2 cellular contexts compared by ENCODE assay signal in the genomic region with DNA sequence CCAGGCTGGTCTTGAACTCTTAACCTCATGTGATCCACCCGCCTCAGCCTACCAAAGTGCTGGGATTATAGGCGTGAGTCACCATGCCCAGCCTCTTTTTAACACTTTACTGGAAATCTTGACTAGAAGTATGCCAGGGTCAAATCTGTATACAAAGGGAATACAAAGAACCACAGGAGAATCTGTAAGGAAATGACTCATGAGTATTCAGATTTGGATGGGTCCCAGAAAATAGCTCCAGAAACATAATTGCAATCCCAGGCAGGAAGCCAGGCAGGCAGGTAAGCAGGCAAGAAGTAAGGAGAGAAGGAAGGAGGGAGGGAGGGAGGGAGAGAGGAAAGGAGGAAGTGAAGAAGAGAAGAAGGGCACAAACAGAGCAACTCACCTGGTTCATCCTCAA.
TF ChIP-seq lines count a peak whose summit lies in the region.

No MANE protein-coding gene starts in this region.

TF ChIP-seq in GM23338, 12 proteins besides CTCF, POLR2A, EP300 and RAD21 (continues in another document):
- TF ChIP-seq NANOG (IDR thresholded peaks at IDR 0.05; ENCODE audit: borderline replicate concordance) (no peak), ZNF114 (CRISPR knock-in tag; IDR thresholded peaks at IDR 0.05) (no peak), EZH2phosphoT487 (IDR thresholded peaks at IDR 0.05; ENCODE audit: unreplicated experiment) (no peak), ZNF331 (CRISPR knock-in tag; IDR thresholded peaks at IDR 0.05; ENCODE audit: low read depth) (no peak), JUNB (IDR thresholded peaks at IDR 0.05; ENCODE audit: unreplicated experiment) (no peak), POLR2AphosphoS5 (IDR thresholded peaks at IDR 0.05; ENCODE audit: low read depth) (no peak), CREB1 (CRISPR knock-in tag; IDR thresholded peaks at IDR 0.05; ENCODE audit: low read depth) (no peak), STAT1 (IDR thresholded peaks at IDR 0.05; ENCODE audit: unreplicated experiment) (no peak)
- TF ChIP-seq, protein P1, sequence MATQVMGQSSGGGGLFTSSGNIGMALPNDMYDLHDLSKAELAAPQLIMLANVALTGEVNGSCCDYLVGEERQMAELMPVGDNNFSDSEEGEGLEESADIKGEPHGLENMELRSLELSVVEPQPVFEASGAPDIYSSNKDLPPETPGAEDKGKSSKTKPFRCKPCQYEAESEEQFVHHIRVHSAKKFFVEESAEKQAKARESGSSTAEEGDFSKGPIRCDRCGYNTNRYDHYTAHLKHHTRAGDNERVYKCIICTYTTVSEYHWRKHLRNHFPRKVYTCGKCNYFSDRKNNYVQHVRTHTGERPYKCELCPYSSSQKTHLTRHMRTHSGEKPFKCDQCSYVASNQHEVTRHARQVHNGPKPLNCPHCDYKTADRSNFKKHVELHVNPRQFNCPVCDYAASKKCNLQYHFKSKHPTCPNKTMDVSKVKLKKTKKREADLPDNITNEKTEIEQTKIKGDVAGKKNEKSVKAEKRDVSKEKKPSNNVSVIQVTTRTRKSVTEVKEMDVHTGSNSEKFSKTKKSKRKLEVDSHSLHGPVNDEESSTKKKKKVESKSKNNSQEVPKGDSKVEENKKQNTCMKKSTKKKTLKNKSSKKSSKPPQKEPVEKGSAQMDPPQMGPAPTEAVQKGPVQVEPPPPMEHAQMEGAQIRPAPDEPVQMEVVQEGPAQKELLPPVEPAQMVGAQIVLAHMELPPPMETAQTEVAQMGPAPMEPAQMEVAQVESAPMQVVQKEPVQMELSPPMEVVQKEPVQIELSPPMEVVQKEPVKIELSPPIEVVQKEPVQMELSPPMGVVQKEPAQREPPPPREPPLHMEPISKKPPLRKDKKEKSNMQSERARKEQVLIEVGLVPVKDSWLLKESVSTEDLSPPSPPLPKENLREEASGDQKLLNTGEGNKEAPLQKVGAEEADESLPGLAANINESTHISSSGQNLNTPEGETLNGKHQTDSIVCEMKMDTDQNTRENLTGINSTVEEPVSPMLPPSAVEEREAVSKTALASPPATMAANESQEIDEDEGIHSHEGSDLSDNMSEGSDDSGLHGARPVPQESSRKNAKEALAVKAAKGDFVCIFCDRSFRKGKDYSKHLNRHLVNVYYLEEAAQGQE (IDR thresholded peaks at IDR 0.05; ENCODE audit: unreplicated experiment): no peak
- TF ChIP-seq, protein P2, sequence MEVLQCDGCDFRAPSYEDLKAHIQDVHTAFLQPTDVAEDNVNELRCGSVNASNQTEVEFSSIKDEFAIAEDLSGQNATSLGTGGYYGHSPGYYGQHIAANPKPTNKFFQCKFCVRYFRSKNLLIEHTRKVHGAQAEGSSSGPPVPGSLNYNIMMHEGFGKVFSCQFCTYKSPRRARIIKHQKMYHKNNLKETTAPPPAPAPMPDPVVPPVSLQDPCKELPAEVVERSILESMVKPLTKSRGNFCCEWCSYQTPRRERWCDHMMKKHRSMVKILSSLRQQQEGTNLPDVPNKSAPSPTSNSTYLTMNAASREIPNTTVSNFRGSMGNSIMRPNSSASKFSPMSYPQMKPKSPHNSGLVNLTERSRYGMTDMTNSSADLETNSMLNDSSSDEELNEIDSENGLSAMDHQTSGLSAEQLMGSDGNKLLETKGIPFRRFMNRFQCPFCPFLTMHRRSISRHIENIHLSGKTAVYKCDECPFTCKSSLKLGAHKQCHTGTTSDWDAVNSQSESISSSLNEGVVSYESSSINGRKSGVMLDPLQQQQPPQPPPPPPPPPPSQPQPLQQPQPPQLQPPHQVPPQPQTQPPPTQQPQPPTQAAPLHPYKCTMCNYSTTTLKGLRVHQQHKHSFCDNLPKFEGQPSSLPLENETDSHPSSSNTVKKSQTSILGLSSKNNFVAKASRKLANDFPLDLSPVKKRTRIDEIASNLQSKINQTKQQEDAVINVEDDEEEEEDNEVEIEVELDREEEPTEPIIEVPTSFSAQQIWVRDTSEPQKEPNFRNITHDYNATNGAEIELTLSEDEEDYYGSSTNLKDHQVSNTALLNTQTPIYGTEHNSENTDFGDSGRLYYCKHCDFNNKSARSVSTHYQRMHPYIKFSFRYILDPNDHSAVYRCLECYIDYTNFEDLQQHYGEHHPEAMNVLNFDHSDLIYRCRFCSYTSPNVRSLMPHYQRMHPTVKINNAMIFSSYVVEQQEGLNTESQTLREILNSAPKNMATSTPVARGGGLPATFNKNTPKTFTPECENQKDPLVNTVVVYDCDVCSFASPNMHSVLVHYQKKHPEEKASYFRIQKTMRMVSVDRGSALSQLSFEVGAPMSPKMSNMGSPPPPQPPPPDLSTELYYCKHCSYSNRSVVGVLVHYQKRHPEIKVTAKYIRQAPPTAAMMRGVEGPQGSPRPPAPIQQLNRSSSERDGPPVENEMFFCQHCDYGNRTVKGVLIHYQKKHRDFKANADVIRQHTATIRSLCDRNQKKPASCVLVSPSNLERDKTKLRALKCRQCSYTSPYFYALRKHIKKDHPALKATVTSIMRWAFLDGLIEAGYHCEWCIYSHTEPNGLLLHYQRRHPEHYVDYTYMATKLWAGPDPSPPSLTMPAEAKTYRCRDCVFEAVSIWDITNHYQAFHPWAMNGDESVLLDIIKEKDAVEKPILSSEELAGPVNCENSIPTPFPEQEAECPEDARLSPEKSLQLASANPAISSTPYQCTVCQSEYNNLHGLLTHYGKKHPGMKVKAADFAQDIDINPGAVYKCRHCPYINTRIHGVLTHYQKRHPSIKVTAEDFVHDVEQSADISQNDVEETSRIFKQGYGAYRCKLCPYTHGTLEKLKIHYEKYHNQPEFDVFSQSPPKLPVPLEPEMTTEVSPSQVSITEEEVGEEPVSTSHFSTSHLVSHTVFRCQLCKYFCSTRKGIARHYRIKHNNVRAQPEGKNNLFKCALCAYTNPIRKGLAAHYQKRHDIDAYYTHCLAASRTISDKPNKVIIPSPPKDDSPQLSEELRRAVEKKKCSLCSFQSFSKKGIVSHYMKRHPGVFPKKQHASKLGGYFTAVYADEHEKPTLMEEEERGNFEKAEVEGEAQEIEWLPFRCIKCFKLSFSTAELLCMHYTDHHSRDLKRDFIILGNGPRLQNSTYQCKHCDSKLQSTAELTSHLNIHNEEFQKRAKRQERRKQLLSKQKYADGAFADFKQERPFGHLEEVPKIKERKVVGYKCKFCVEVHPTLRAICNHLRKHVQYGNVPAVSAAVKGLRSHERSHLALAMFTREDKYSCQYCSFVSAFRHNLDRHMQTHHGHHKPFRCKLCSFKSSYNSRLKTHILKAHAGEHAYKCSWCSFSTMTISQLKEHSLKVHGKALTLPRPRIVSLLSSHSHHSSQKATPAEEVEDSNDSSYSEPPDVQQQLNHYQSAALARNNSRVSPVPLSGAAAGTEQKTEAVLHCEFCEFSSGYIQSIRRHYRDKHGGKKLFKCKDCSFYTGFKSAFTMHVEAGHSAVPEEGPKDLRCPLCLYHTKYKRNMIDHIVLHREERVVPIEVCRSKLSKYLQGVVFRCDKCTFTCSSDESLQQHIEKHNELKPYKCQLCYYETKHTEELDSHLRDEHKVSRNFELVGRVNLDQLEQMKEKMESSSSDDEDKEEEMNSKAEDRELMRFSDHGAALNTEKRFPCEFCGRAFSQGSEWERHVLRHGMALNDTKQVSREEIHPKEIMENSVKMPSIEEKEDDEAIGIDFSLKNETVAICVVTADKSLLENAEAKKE (CRISPR knock-in tag; IDR thresholded peaks at IDR 0.05): no peak

TF ChIP-seq in endothelial cell of umbilical vein, 7 proteins besides CTCF, POLR2A, EP300 and RAD21:
- TF ChIP-seq FOS (IDR thresholded peaks at IDR 0.05; ENCODE audit: borderline replicate concordance, insufficient read depth, low read length) (no peak), JUN (IDR thresholded peaks at IDR 0.05; ENCODE audit: borderline replicate concordance, insufficient read depth, insufficient read length, low read depth) (peak; percentile 8)
